ENCODE assay signal across 8 cellular contexts in genomic region chr3:32467333-32468070, GRCh38. TPM values are rescaled to one million over a fixed set of nuclear protein-coding genes. Genes with fewer than 3 reads are reported as not detected.
DNase-seq lines count a peak whose midpoint lies in the region; ATAC-seq and TF ChIP-seq lines count a peak whose summit lies in the region.

No MANE protein-coding gene starts in this region.

- in situ Hi-C loops in Panc1 (cut with HindIII; ENCODE audit: low pct_unique_long_range_greater_than_20kb, low sequenced_read_pairs), result no loop called here

- H3K27me3 Mint-ChIP-seq in CD4-positive, alpha-beta T cell, result no peaks in the 10 kb centered on the region

- no TSS peak for BruUV-seq in Panc1 (replicated peaks; lab: Mats Ljungman, UMichigan)

- peaks cover 17% of the 10 kb centered on the region for H3K36me3 Mint-ChIP-seq in CD4-positive, alpha-beta T cell (ENCODE audit: low read depth)

- H3K9ac ChIP-seq in subcutaneous abdominal adipose tissue (ENCODE audit: low read length in 5 of 5), result peak overlapping the region in 3 of 5 donors; percentile 30 to 51 (median 35)

- no peaks in the 10 kb centered on the region for H3K9me3 Mint-ChIP-seq in CD4-positive, alpha-beta T cell

- H3K9me3 ChIP-seq in CD4-positive, alpha-beta T cell (ENCODE audit: control insufficient read depth, low read length), result no peaks in the 10 kb centered on the region
- H3K9me3 ChIP-seq in Panc1 (ENCODE audit: control insufficient read depth, insufficient read depth, low read depth, low read length), result no peaks in the 10 kb centered on the region
- H3K9me3 ChIP-seq in neutrophil, result no peaks in the 10 kb centered on the region
- H3K9me3 ChIP-seq in subcutaneous abdominal adipose tissue (ENCODE audit: control insufficient read depth in 5 of 5, low read length in 5 of 5), result no peaks in the 10 kb centered on the region

- POLR2A ChIA-PET in CD4-positive, alpha-beta T cell (lab: Charles Lee), result interaction anchor here (0.7 to 2.2 kb wide), 11 partner anchors 8 to 290 kb away, joined by 3 to 18 read pairs (median 5); partner anchors contain the start of gene CMTM7
- POLR2A ChIA-PET in Panc1 (lab: Charles Lee), result no interaction called here

- CTCF ChIA-PET in CD4-positive, alpha-beta T cell (lab: Charles Lee), result interaction anchor here (0.6 to 3.8 kb wide), 43 partner anchors 11 to 934 kb away, joined by 3 to 61 read pairs (median 5); partner anchors contain the start of gene CMTM7
- CTCF ChIA-PET in Panc1 (lab: Charles Lee), result interaction anchor here (0.5 to 1.0 kb wide), 6 partner anchors 25 to 188 kb away, joined by 3 to 8 read pairs (median 5); no protein-coding TSS in a partner anchor

- H3K27ac ChIP-seq in CD4-positive, alpha-beta T cell (ENCODE audit: low read depth, low read length), result peak overlapping the region; percentile 53
- H3K27ac ChIP-seq in Panc1 (ENCODE audit: low read length) (no peak overlapping the region), neutrophil (peak overlapping the region; percentile 76), subcutaneous abdominal adipose tissue (ENCODE audit: low read depth, low read length) (no peak overlapping the region)

- peaks cover 55% of the 10 kb centered on the region for H3K4me1 Mint-ChIP-seq in CD4-positive, alpha-beta T cell (ENCODE audit: low read depth)

- intact Hi-C loops in CD4-positive, alpha-beta T cell (cut with DNase I, micrococcal nuclease), result loop anchor here (1.0 to 5.0 kb wide), 7 partner anchors 9 to 290 kb away; no protein-coding TSS in a partner anchor
- intact Hi-C loops in Panc1 (cut with micrococcal nuclease; ENCODE audit: unreplicated experiment), result loop anchor here (5.0 kb wide), 2 partner anchors 50 to 290 kb away; no protein-coding TSS in a partner anchor

- peak overlapping the region in 1 of 2 experiments; percentile 23; a peak in 1 of 4 replicates for H3K4me3 ChIP-seq in Panc1 (ENCODE audit: low read depth in 2 of 2, low read length in 2 of 2)
- H3K4me3 ChIP-seq in foreskin fibroblast (ENCODE audit: low read depth in 1 of 2, low read length in 2 of 2), result peak overlapping the region; percentile 25 to 36
- H3K4me3 ChIP-seq in neutrophil (ENCODE audit: low read depth in 1 of 2, low read length in 1 of 2), result peak overlapping the region; percentile 51 to 60
- peak overlapping the region in 4 of 5 donors; percentile 55 to 61 (median 58) for H3K4me3 ChIP-seq in subcutaneous abdominal adipose tissue (ENCODE audit: low read depth in 1 of 5, low read length in 5 of 5)

- H3K36me3 ChIP-seq in Panc1 (ENCODE audit: control insufficient read depth, insufficient read depth, low read length), result no peaks in the 10 kb centered on the region
- peaks cover 59% of the 10 kb centered on the region for H3K36me3 ChIP-seq in neutrophil
- H3K36me3 ChIP-seq in subcutaneous abdominal adipose tissue (ENCODE audit: control insufficient read depth in 5 of 5, insufficient read depth in 5 of 5, low read length in 5 of 5), result peaks cover 0 to 10% (median 6%) of the 10 kb centered on the region in 5 donors

- DNase-seq in CD4-positive, alpha-beta T cell, result peak; percentile 44 to 85 (median 68)
- DNase-seq in HPDE6-E6E7 (ENCODE audit: extremely low spot score) (peak; percentile 37), Panc1 (ENCODE audit: low read depth, low spot score) (peak; percentile 36), foreskin fibroblast (peak; percentile 54 to 89)
- peak; percentile 63 for DNase-seq in activated T-helper 9 cell treated with anti-CD3 and anti-CD28 coated beads, Interleukin-2, amount 50 U/mL, for 16 hours (ENCODE audit: low read depth)

- peak; percentile 84 for ATAC-seq in CD4-positive, alpha-beta T cell (ENCODE audit: poor library complexity)
- ATAC-seq in GM19438 (IDR thresholded peaks at IDR 0.05; ENCODE audit: low read depth, unreplicated experiment) (peak; percentile 68), Panc1 (peak; percentile 84)

- no peaks in the 10 kb centered on the region for H3K27me3 ChIP-seq in CD4-positive, alpha-beta T cell (ENCODE audit: control insufficient read depth, insufficient read depth, low read length)
- H3K27me3 ChIP-seq in Panc1 (ENCODE audit: control insufficient read depth, insufficient read depth, low read length) (no peaks in the 10 kb centered on the region), neutrophil (no peaks in the 10 kb centered on the region), subcutaneous abdominal adipose tissue (ENCODE audit: control insufficient read depth in 5 of 5, insufficient read depth in 4 of 5, low read length in 5 of 5) (no peaks in the 10 kb centered on the region)

- TF ChIP-seq CTCF in CD4-positive, alpha-beta T cell (IDR thresholded peaks at IDR 0.05), result peak; percentile 99
- TF ChIP-seq CTCF in Panc1 (IDR thresholded peaks at IDR 0.05), result peak; percentile 97
- TF ChIP-seq CTCF in foreskin fibroblast (IDR thresholded peaks at IDR 0.05; ENCODE audit: low read depth, low read length), result peak; percentile 99
- peak; percentile 95 for TF ChIP-seq CTCF in neutrophil (IDR thresholded peaks at IDR 0.05)

- H3K4me1 ChIP-seq in Panc1 (ENCODE audit: control insufficient read depth, insufficient read depth, low read length) (peaks cover 22% of the 10 kb centered on the region), neutrophil (ENCODE audit: control insufficient read depth in 1 of 2, insufficient read depth in 1 of 2, low read depth in 1 of 2, low read length in 1 of 2) (peaks cover 61 to 70% of the 10 kb centered on the region in 2 experiments), subcutaneous abdominal adipose tissue (ENCODE audit: control insufficient read depth in 5 of 5, insufficient read depth in 5 of 5, low read length in 5 of 5) (peaks cover 0 to 20% (median 5%) of the 10 kb centered on the region in 5 donors)

- H3K4me3 Mint-ChIP-seq in CD4-positive, alpha-beta T cell, result peak overlapping the region; percentile 54

- H3K27ac Mint-ChIP-seq in CD4-positive, alpha-beta T cell, result no peak overlapping the region

RNA-seq across cellular contexts. Expression of gene CMTM6, which starts 35.1 kb away (rescaled TPM):
- total RNA-seq in CD4-positive, alpha-beta T cell, result 10 to 100 TPM; 36.5 to 37.8 TPM
- 56.4 TPM for total RNA-seq in Panc1 (2021; ENCODE audit: unreplicated experiment)
- polyA plus RNA-seq in Panc1 (2012; ENCODE audit: insufficient read length), result 28.6 TPM

Comparison
In these comparisons a context has a peak if more than half of its experiments do, and no peak if none do; other contexts are left out.
1. H3K27ac ChIP-seq: peak in CD4-positive, alpha-beta T cell (single experiment) and neutrophil (single experiment); none in Panc1 (single experiment) and subcutaneous abdominal adipose tissue (single experiment).
2. Peak in every context shown above with its lines, with median percentiles within 50 percentile points of each other: ATAC-seq, DNase-seq and CTCF ChIP-seq.